In genomic region chr22:36964110-36964509, GRCh38 we compare ENCODE assay signal across 23 cellular contexts. TPM values are rescaled to one million over a fixed set of nuclear protein-coding genes. Genes with fewer than 3 reads are reported as not detected.
"Had no signal": no experiment of that assay in that cellular context is flagged by ENCODE, and none has a peak within 500 bp of the region (broad histone marks: within the 10 kb centered on the region; RNA-seq: fewer than 3 reads in every experiment).

No MANE protein-coding gene starts in this region.

- H3K9me3 ChIP-seq: colonic mucosa, heart left ventricle, spleen, tibial nerve, upper lobe of right lung, vagina had no signal

- H3K9me3 Mint-ChIP-seq: immature natural killer cell; stimulated activated naive CD8-positive, alpha-beta T cell treated with anti-CD3 and anti-CD28 coated beads, Interleukin-15, Interleukin-2, amounts not matched to agents 100 ng/mL and 50 ng/mL, for 24 hours had no signal

- H3K27ac Mint-ChIP-seq: immature natural killer cell; naive thymus-derived CD4-positive, alpha-beta T cell; stimulated activated memory B cell treated with anti-CD40 and anti-IgM and Interleukin-4, amounts not matched to agents 10 μg/mL and 1 μg/mL and 100 μg/mL, for 72 hours; stimulated activated naive CD8-positive, alpha-beta T cell treated with anti-CD3 and anti-CD28 coated beads, Interleukin-15, Interleukin-2, amounts not matched to agents 100 ng/mL and 50 ng/mL, for 24 hours had no signal

- H3K4me3 Mint-ChIP-seq: immature natural killer cell; naive thymus-derived CD4-positive, alpha-beta T cell; stimulated activated memory B cell treated with anti-CD40 and anti-IgM and Interleukin-4, amounts not matched to agents 10 μg/mL and 1 μg/mL and 100 μg/mL, for 72 hours; stimulated activated naive CD8-positive, alpha-beta T cell treated with anti-CD3 and anti-CD28 coated beads, Interleukin-15, Interleukin-2, amounts not matched to agents 100 ng/mL and 50 ng/mL, for 24 hours had no signal

- H3K36me3 Mint-ChIP-seq: immature natural killer cell; naive thymus-derived CD4-positive, alpha-beta T cell; stimulated activated memory B cell treated with anti-CD40 and anti-IgM and Interleukin-4, amounts not matched to agents 10 μg/mL and 1 μg/mL and 100 μg/mL, for 72 hours had no signal

- H3K4me1 ChIP-seq: colonic mucosa, heart left ventricle, tibial nerve, upper lobe of right lung, vagina had no signal

- H3K36me3 ChIP-seq: colonic mucosa, heart left ventricle, spleen, tibial nerve, upper lobe of right lung, vagina had no signal

- H3K4me1 Mint-ChIP-seq: immature natural killer cell; stimulated activated memory B cell treated with anti-CD40 and anti-IgM and Interleukin-4, amounts not matched to agents 10 μg/mL and 1 μg/mL and 100 μg/mL, for 72 hours had no signal

- H3K27me3 ChIP-seq: colonic mucosa, vagina had no signal

- H3K4me3 ChIP-seq: colonic mucosa, heart left ventricle, lung, spleen, tibial nerve, upper lobe of right lung, vagina had no signal

- H3K27ac ChIP-seq: colonic mucosa, heart left ventricle, spleen, tibial nerve, upper lobe of right lung, vagina had no signal

- FAIRE-seq: keratinocyte had no signal

- ATAC-seq: heart left ventricle; left cardiac atrium; left ventricle myocardium superior; naive thymus-derived CD4-positive, alpha-beta T cell; sciatic nerve; stimulated activated memory B cell treated with anti-CD40 and anti-IgM and Interleukin-4, amounts not matched to agents 10 μg/mL and 1 μg/mL and 100 μg/mL, for 72 hours; upper lobe of right lung had no signal

- DNase-seq: colonic mucosa; dermis blood vessel endothelial cell; foreskin melanocyte; heart left ventricle; hypothalamus; immature natural killer cell; left cardiac atrium; left ventricle myocardium superior; naive thymus-derived CD4-positive, alpha-beta T cell; spleen; stimulated activated CD4-positive, alpha-beta T cell treated with anti-CD3 and anti-CD28 coated beads, Interleukin-15, amount 100 ng/mL, for 24 hours; stimulated activated CD4-positive, alpha-beta T cell treated with anti-CD3 and anti-CD28 coated beads, Interleukin-1b, Interleukin-23, amount 100 ng/mL, for 48 hours; stimulated activated CD4-positive, alpha-beta T cell treated with anti-CD3 and anti-CD28 coated beads, Interleukin-4, amount 100 ng/mL, for 24 hours; upper lobe of right lung had no signal

RNA-seq across cellular contexts. Expression of gene CSF2RB, which starts 50.7 kb away (rescaled TPM):
- total RNA-seq: osteocyte had no signal
- polyA plus RNA-seq: naive thymus-derived CD4-positive, alpha-beta T cell; neural cell had no signal
